ENCODE assay signal across 11 cellular contexts in the genomic region with DNA sequence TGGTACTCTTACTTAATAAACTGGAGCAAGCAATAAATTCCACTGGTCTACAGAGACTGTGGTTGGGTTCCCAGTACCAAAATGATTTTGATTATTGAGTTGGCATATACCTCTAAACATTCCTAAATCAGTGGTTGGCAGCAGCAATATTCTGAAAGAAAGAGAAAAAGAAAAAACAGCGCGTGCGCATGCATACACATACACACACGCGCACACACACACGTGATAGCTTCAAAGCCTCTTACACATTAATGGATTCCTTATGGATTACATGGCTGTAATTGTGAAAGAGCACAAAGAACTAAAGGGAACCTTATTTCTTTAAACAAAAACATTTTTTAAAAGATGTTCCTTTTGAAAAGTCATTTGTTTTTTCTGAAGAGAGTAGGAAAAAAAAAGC.
"Had no signal": no experiment of that assay in that cellular context is flagged by ENCODE, and none has a peak within 500 bp of the region (broad histone marks: within the 10 kb centered on the region; RNA-seq: fewer than 3 reads in every experiment).

No MANE protein-coding gene starts in this region.

- H3K4me1 Mint-ChIP-seq: nephron progenitor cell had no signal

- H3K4me1 ChIP-seq: testis had no signal

- H3K27ac Mint-ChIP-seq: activated T-helper 1 cell treated with anti-CD3 and anti-CD28 coated beads, Interleukin-12 subunit alpha, Interleukin-12 subunit beta, Interleukin-2, Interleukin-4 antibody, amounts not matched to agents 30 ng/mL and 10 ng/mL and 1 ng/mL, durations not matched to agents 14 hours and 24 hours and 36 hours had no signal

- DNase-seq: activated CD4-positive, alpha-beta T cell treated with anti-CD3 and anti-CD28 coated beads for 4 hours; activated naive CD4-positive, alpha-beta T cell; effector memory CD4-positive, alpha-beta T cell; erythroblast; hippocampal formation; nephron progenitor cell; ovary; stimulated activated CD4-positive, alpha-beta T cell treated with anti-CD3 and anti-CD28 coated beads, Interleukin-12 subunit alpha, Interleukin-12 subunit beta, amount 100 ng/mL, for 4 hours; stimulated activated naive CD4-positive, alpha-beta T cell; testis had no signal

- H3K36me3 ChIP-seq: ovary had no signal

- H3K27me3 ChIP-seq: ovary, testis had no signal

- H3K4me3 ChIP-seq: ovary, testis had no signal

- H3K9me3 ChIP-seq: ovary, testis had no signal

- H3K4me3 Mint-ChIP-seq: activated T-helper 1 cell treated with anti-CD3 and anti-CD28 coated beads, Interleukin-12 subunit alpha, Interleukin-12 subunit beta, Interleukin-2, Interleukin-4 antibody, amounts not matched to agents 30 ng/mL and 10 ng/mL and 1 ng/mL, durations not matched to agents 14 hours and 24 hours and 36 hours; nephron progenitor cell had no signal
